9 cellular contexts compared by ENCODE assay signal in the genomic region with DNA sequence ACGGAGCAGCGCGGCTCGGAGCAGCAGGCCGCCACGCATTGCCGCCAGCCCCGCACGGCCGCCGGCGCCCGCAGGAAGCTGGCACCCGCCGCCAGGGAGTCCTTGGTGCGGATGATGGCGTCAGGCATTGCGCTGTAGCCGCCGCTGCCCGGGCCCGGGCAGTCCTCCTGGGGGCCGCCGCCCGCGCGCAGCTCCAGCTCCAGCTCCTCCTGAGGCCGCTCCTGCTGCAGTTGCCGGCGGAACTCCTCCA. TPM values are rescaled to one million over a fixed set of nuclear protein-coding genes. Genes with fewer than 3 reads are reported as not detected.
DNase-seq lines count a peak whose midpoint lies in the region; ATAC-seq and TF ChIP-seq lines count a peak whose summit lies in the region.
"Had no signal": no experiment of that assay in that cellular context is flagged by ENCODE, and none has a peak within 500 bp of the region (broad histone marks: within the 10 kb centered on the region; RNA-seq: fewer than 3 reads in every experiment).

No MANE protein-coding gene starts in this region.

- H3K9me3 Mint-ChIP-seq in naive thymus-derived CD8-positive, alpha-beta T cell: peaks cover 0 to 2% (median 0%) of the 10 kb centered on the region in 9 donors
- H3K9me3 Mint-ChIP-seq: activated naive CD4-positive, alpha-beta T cell treated with anti-CD3 and anti-CD28 coated beads, Interleukin-2, amount 50 U/mL, for 24 hours had no signal

- H3K27ac ChIP-seq in HL-60 (replicated peaks): no peak overlapping the region; the same call in 1 of the 2 replicates

- no peak for TF ChIP-seq CTCF in HL-60 (IDR thresholded peaks at IDR 0.05; ENCODE audit: insufficient read depth, low read length)

- H3K36me3 Mint-ChIP-seq in naive thymus-derived CD8-positive, alpha-beta T cell: no peaks in the 10 kb centered on the region
- H3K36me3 Mint-ChIP-seq: activated naive CD4-positive, alpha-beta T cell treated with anti-CD3 and anti-CD28 coated beads, Interleukin-2, amount 50 U/mL, for 24 hours had no signal

- no peaks in the 10 kb centered on the region for H3K27me3 ChIP-seq in HL-60 (ENCODE audit: insufficient read depth, poor library complexity, severe bottlenecking)

- POLR2A ChIA-PET in naive thymus-derived CD8-positive, alpha-beta T cell (lab: Charles Lee): interaction anchor here (0.6 to 1.0 kb wide), 5 partner anchors 38 to 1004 kb away, joined by 3 to 7 read pairs (median 5); a partner anchor contains a TSS

- H3K4me3 Mint-ChIP-seq in naive thymus-derived CD8-positive, alpha-beta T cell: peak overlapping the region in 7 of 10 donors; percentile 14 to 64 (median 43)

- H3K4me1 Mint-ChIP-seq in naive thymus-derived CD8-positive, alpha-beta T cell: peaks cover 0 to 14% (median 7%) of the 10 kb centered on the region in 4 donors

- intact Hi-C loops in head of caudate nucleus (cut with DNase I): loop anchor here (5.0 to 10.0 kb wide), 2 partner anchors 146 to 299 kb away; a partner anchor contains a TSS

- DNase-seq in activated CD4-positive, alpha-beta T cell treated with anti-CD3 and anti-CD28 coated beads, Interleukin-2, amount 50 U/mL, for 1 hour: peak; percentile 23
- DNase-seq in activated CD4-positive, alpha-beta T cell treated with anti-CD3 and anti-CD28 coated beads for 1 hour: no peak
- DNase-seq in HL-60 (ENCODE audit: low read depth in 1 of 2, low spot score in 1 of 2): no peak
- DNase-seq in cerebellum (ENCODE audit: low spot score): peak; percentile 47
- DNase-seq in naive thymus-derived CD8-positive, alpha-beta T cell: no peak
- no peak for DNase-seq in SHP77 (lab: John Stamatoyannopoulos, UW)
- no peak for DNase-seq in T-helper 9 cell
- DNase-seq in head of caudate nucleus: no peak

- H3K4me3 ChIP-seq in HL-60 (replicated peaks; ENCODE audit: insufficient read depth, low read length): peak overlapping the region; percentile 71

- H3K27me3 Mint-ChIP-seq in naive thymus-derived CD8-positive, alpha-beta T cell: peaks cover 0 to 38% (median 20%) of the 10 kb centered on the region in 5 donors
- H3K27me3 Mint-ChIP-seq: activated naive CD4-positive, alpha-beta T cell treated with anti-CD3 and anti-CD28 coated beads, Interleukin-2, amount 50 U/mL, for 24 hours had no signal

- H3K27ac Mint-ChIP-seq in naive thymus-derived CD8-positive, alpha-beta T cell: no peak overlapping the region
- H3K27ac Mint-ChIP-seq: activated naive CD4-positive, alpha-beta T cell treated with anti-CD3 and anti-CD28 coated beads, Interleukin-2, amount 50 U/mL, for 24 hours had no signal

- peak; percentile 25 to 26 for ATAC-seq in naive thymus-derived CD8-positive, alpha-beta T cell

RNA-seq across cellular contexts. Expression of a gene that starts 0.6 kb away (rescaled TPM):
- 26.6 TPM for total RNA-seq in cerebellum
- total RNA-seq in naive thymus-derived CD8-positive, alpha-beta T cell: 1 to 10 TPM; 1.4 to 1.8 TPM
- under 1 TPM; 0.33 to 0.43 (median 0.37) TPM for polyA plus RNA-seq in naive thymus-derived CD8-positive, alpha-beta T cell

RNA-seq across cellular contexts. Expression of a gene that starts 34.4 kb away (rescaled TPM):
- not detected for total RNA-seq in cerebellum
- total RNA-seq in naive thymus-derived CD8-positive, alpha-beta T cell: not detected
- not detected for polyA plus RNA-seq in naive thymus-derived CD8-positive, alpha-beta T cell

RNA-seq across cellular contexts. Expression of a gene that starts 59.4 kb away (rescaled TPM):
- not detected for total RNA-seq in cerebellum
- total RNA-seq in naive thymus-derived CD8-positive, alpha-beta T cell: not detected
- polyA plus RNA-seq in naive thymus-derived CD8-positive, alpha-beta T cell: not detected

Comparison
In these comparisons a context has a peak if more than half of its experiments do, and no peak if none do; other contexts are left out.
1. DNase-seq: peak in activated CD4-positive, alpha-beta T cell treated with anti-CD3 and anti-CD28 coated beads, Interleukin-2, amount 50 U/mL, for 1 hour (single experiment) and cerebellum (single experiment); none in activated CD4-positive, alpha-beta T cell treated with anti-CD3 and anti-CD28 coated beads for 1 hour (single experiment), HL-60 (0 of 2), naive thymus-derived CD8-positive, alpha-beta T cell (0 of 10), SHP77 (0 of 2), T-helper 9 cell (single experiment) and head of caudate nucleus (0 of 42).